8 cellular contexts compared by ENCODE assay signal in genomic region chr1:16366722-16367257, GRCh38. TPM values are rescaled to one million over a fixed set of nuclear protein-coding genes. Genes with fewer than 3 reads are reported as not detected.
DNase-seq lines count a peak whose midpoint lies in the region; ATAC-seq and TF ChIP-seq lines count a peak whose summit lies in the region.

TSS of gene SZRD1 (plus strand) at chr1:16367242. CDS start at chr1:16367258, 16 bp downstream.

- DNase-seq in G401 (ENCODE audit: low spot score) (peak; percentile 99), NB4 (ENCODE audit: low read depth) (peak; percentile 99), SK-N-MC (ENCODE audit: low read depth, low spot score) (peak; percentile 99), foreskin melanocyte (peak; percentile 99), neural progenitor cell (ENCODE audit: low spot score) (peak; percentile 99), stromal cell of bone marrow (ENCODE audit: low read depth) (peak; percentile 97)
- DNase-seq in activated naive CD4-positive, alpha-beta T cell treated with anti-CD3 and anti-CD28 coated beads for 36 hours = peak; percentile 97

- H3K4me3 Mint-ChIP-seq in activated naive CD4-positive, alpha-beta T cell treated with anti-CD3 and anti-CD28 coated beads for 36 hours = peak within 1 kb of the TSS; percentile 93
- peak within 1 kb of the TSS; percentile 98 for H3K4me3 Mint-ChIP-seq in neural progenitor cell

- H3K9ac ChIP-seq in SK-N-MC (ENCODE audit: insufficient read length) (peak within 1 kb of the TSS; percentile 96), neural progenitor cell (peak within 1 kb of the TSS; percentile 76)

- no peaks in the 10 kb centered on the region for H3K27me3 Mint-ChIP-seq in activated naive CD4-positive, alpha-beta T cell treated with anti-CD3 and anti-CD28 coated beads for 36 hours (ENCODE audit: low read depth)
- peaks cover 8% of the 10 kb centered on the region for H3K27me3 Mint-ChIP-seq in neural progenitor cell (ENCODE audit: insufficient read depth, low read depth)

- ATAC-seq in HG02571 (IDR thresholded peaks at IDR 0.05; ENCODE audit: unreplicated experiment) = peak; percentile 71

- H3K4me3 ChIP-seq in NB4 (ENCODE audit: low read depth, low read length) = peak within 1 kb of the TSS; percentile 98
- peak within 1 kb of the TSS; percentile 93 for H3K4me3 ChIP-seq in SK-N-MC
- H3K4me3 ChIP-seq in neural progenitor cell = peak within 1 kb of the TSS; percentile 97

- in situ Hi-C loops in G401 (cut with HindIII; ENCODE audit: low sequenced_read_pairs) = no loop called here

- H3K9me3 ChIP-seq in SK-N-MC (ENCODE audit: low read depth, low read length) (no peaks in the 10 kb centered on the region), neural progenitor cell (ENCODE audit: low read depth) (no peaks in the 10 kb centered on the region)

- peak within 1 kb of the TSS; percentile 69 for H2AFZ ChIP-seq in neural progenitor cell (replicated peaks)

- H3K4me1 Mint-ChIP-seq in activated naive CD4-positive, alpha-beta T cell treated with anti-CD3 and anti-CD28 coated beads for 36 hours (ENCODE audit: low read depth) = peaks cover 35% of the 10 kb centered on the region
- H3K4me1 Mint-ChIP-seq in neural progenitor cell = peaks cover 28% of the 10 kb centered on the region

- peaks cover 12% of the 10 kb centered on the region for H3K4me1 ChIP-seq in neural progenitor cell

- H3K9me3 Mint-ChIP-seq in activated naive CD4-positive, alpha-beta T cell treated with anti-CD3 and anti-CD28 coated beads for 36 hours = no peaks in the 10 kb centered on the region
- H3K9me3 Mint-ChIP-seq in neural progenitor cell = no peaks in the 10 kb centered on the region

- H3F3A ChIP-seq in neural progenitor cell (ENCODE audit: low read depth) = no peaks in the 10 kb centered on the region

- H3K27ac Mint-ChIP-seq in activated naive CD4-positive, alpha-beta T cell treated with anti-CD3 and anti-CD28 coated beads for 36 hours = peak within 1 kb of the TSS; percentile 98
- H3K27ac Mint-ChIP-seq in neural progenitor cell = peak within 1 kb of the TSS; percentile 97

- peaks cover 6% of the 10 kb centered on the region for H3K36me3 Mint-ChIP-seq in activated naive CD4-positive, alpha-beta T cell treated with anti-CD3 and anti-CD28 coated beads for 36 hours (ENCODE audit: low read depth)
- H3K36me3 Mint-ChIP-seq in neural progenitor cell = no peaks in the 10 kb centered on the region

- no peak for TF ChIP-seq CTCF in NB4 (IDR thresholded peaks at IDR 0.05; ENCODE audit: low read depth, low read length)
- TF ChIP-seq CTCF in neural progenitor cell (IDR thresholded peaks at IDR 0.05) = no peak

- peak within 1 kb of the TSS; percentile 75 for H3K4me2 ChIP-seq in neural progenitor cell

- no peak for TF ChIP-seq POLR2A in NB4 (IDR thresholded peaks at IDR 0.05; ENCODE audit: extremely low read depth, insufficient read length)

- peaks cover 41% of the 10 kb centered on the region for H4K20me1 ChIP-seq in neural progenitor cell (ENCODE audit: low read depth)

- peaks cover 14% of the 10 kb centered on the region for H3K27me3 ChIP-seq in neural progenitor cell

- intact Hi-C loops in activated naive CD4-positive, alpha-beta T cell treated with anti-CD3 and anti-CD28 coated beads for 36 hours (cut with micrococcal nuclease) = loop anchor here (1.0 to 10.0 kb wide), 14 partner anchors 14 to 840 kb away; partner anchors contain the start of genes CPLANE2, DNAJC16, FBXO42 and NBPF1

- peaks cover 46% of the 10 kb centered on the region for H3K79me2 ChIP-seq in neural progenitor cell (ENCODE audit: low read depth)

- H3K27ac ChIP-seq in SK-N-MC = peak within 1 kb of the TSS; percentile 79
- H3K27ac ChIP-seq in neural progenitor cell = peak within 1 kb of the TSS; percentile 88

- H3K36me3 ChIP-seq in SK-N-MC (ENCODE audit: insufficient read depth, low read length) (no peaks in the 10 kb centered on the region), neural progenitor cell (no peaks in the 10 kb centered on the region)

- CTCF ChIA-PET in activated naive CD4-positive, alpha-beta T cell treated with anti-CD3 and anti-CD28 coated beads for 36 hours (lab: Charles Lee) = interaction anchor here (0.7 to 5.9 kb wide), 3 partner anchors 13 to 285 kb away, joined by 3 to 49 read pairs (median 5); partner anchors contain the start of gene FBXO42

RNA-seq across cellular contexts. Expression of gene SZRD1, which starts in this region (rescaled TPM):
- 77.8 and 109 TPM in 2 replicates for total RNA-seq in G401 (2014; rRNA removed; shearing (Covaris generic))
- total RNA-seq in activated naive CD4-positive, alpha-beta T cell treated with anti-CD3 and anti-CD28 coated beads for 36 hours = 100 to 1,000 TPM; 169 to 179 TPM
- total RNA-seq in neural progenitor cell (ENCODE audit: low replicate concordance) = 50.2 and 73.2 TPM in 2 replicates

Comparison
In these comparisons a context has a peak if more than half of its experiments do, and no peak if none do; other contexts are left out.
1. Peak in every context shown above with its lines: DNase-seq, ATAC-seq, H3K4me3 ChIP-seq and H3K27ac ChIP-seq.